9 cellular contexts compared by ENCODE assay signal in the genomic region with DNA sequence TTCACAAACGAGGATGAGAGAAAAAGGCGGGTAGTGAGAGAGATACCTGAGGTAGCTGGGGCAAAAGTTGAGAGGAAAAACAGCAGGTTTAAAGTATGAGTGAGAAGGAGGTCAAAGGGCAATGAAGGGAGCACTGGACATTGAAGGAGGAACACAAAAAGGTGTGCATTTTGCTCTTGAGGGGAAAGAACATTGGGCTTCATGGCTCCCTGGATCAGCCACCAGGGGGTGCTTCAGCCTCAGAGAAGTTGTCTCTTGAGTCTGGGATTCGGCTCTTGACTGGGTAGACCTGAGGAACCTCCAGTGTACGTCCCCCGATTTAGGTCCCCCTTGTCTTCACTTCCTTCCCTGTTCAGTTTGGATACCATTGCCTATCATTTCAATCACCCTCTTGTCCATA.
DNase-seq lines count a peak whose midpoint lies in the region; ATAC-seq and TF ChIP-seq lines count a peak whose summit lies in the region.
"Had no signal": no experiment of that assay in that cellular context is flagged by ENCODE, and none has a peak within 500 bp of the region (broad histone marks: within the 10 kb centered on the region; RNA-seq: fewer than 3 reads in every experiment).

No MANE protein-coding gene starts in this region.

- no peaks in the 10 kb centered on the region for H3K9me3 ChIP-seq in parathyroid adenoma (ENCODE audit: control insufficient read depth, low read length)
- H3K9me3 ChIP-seq: BLaER1 treated with 17β-estradiol and CSF1 and Interleukin-3, amounts not matched to agents 10 nM and 100 nM had no signal

- no peak overlapping the region for H3K4me2 ChIP-seq in parathyroid adenoma (ENCODE audit: low read length)
- H3K4me2 ChIP-seq: BLaER1 treated with 17β-estradiol and CSF1 and Interleukin-3, amounts not matched to agents 10 nM and 100 nM had no signal

- no peak overlapping the region for H3K4me3 Mint-ChIP-seq in activated CD8-positive, alpha-beta T cell treated with anti-CD3 and anti-CD28 coated beads for 36 hours

- H2AFZ ChIP-seq in parathyroid adenoma = no peak overlapping the region

- no peaks in the 10 kb centered on the region for H3K36me3 ChIP-seq in parathyroid adenoma (ENCODE audit: control insufficient read depth, insufficient read depth, low read length)
- H3K36me3 ChIP-seq: BLaER1 treated with 17β-estradiol and CSF1 and Interleukin-3, amounts not matched to agents 10 nM and 100 nM had no signal

- POLR2A ChIA-PET in activated CD8-positive, alpha-beta T cell treated with anti-CD3 and anti-CD28 coated beads for 36 hours (lab: Charles Lee) = no interaction called here

- intact Hi-C loops in activated CD8-positive, alpha-beta T cell treated with anti-CD3 and anti-CD28 coated beads for 36 hours (cut with micrococcal nuclease) = loop anchor here (2.0 kb wide), 1 partner anchor 69 kb away; no protein-coding TSS in a partner anchor

- H3K36me3 Mint-ChIP-seq in activated CD8-positive, alpha-beta T cell treated with anti-CD3 and anti-CD28 coated beads for 36 hours (ENCODE audit: low read depth) = no peaks in the 10 kb centered on the region

- TF ChIP-seq CTCF in activated CD8-positive, alpha-beta T cell treated with anti-CD3 and anti-CD28 coated beads for 36 hours (IDR thresholded peaks at IDR 0.05) = peak; percentile 55
- peak; percentile 63 for TF ChIP-seq CTCF in parathyroid adenoma (IDR thresholded peaks at IDR 0.05)

- CTCF ChIA-PET in activated CD8-positive, alpha-beta T cell treated with anti-CD3 and anti-CD28 coated beads for 36 hours (lab: Charles Lee) = interaction anchor here (1.1 to 5.2 kb wide), 6 partner anchors 12 to 72 kb away, joined by 3 to 50 read pairs (median 4); no protein-coding TSS in a partner anchor

- H3K4me3 ChIP-seq in parathyroid adenoma (ENCODE audit: low read depth, low read length) = no peak overlapping the region
- H3K4me3 ChIP-seq: BLaER1 treated with 17β-estradiol and CSF1 and Interleukin-3, amounts not matched to agents 10 nM and 100 nM had no signal

- peaks cover 9% of the 10 kb centered on the region for H3K4me1 ChIP-seq in parathyroid adenoma
- H3K4me1 ChIP-seq: BLaER1 treated with 17β-estradiol and CSF1 and Interleukin-3, amounts not matched to agents 10 nM and 100 nM had no signal

- no peaks in the 10 kb centered on the region for H3K27me3 ChIP-seq in parathyroid adenoma (ENCODE audit: control insufficient read depth, insufficient read depth, low read length)
- H3K27me3 ChIP-seq: BLaER1 treated with 17β-estradiol and CSF1 and Interleukin-3, amounts not matched to agents 10 nM and 100 nM had no signal

- H3K27ac ChIP-seq in parathyroid adenoma = no peak overlapping the region
- H3K27ac ChIP-seq: BLaER1 treated with 17β-estradiol and CSF1 and Interleukin-3, amounts not matched to agents 10 nM and 100 nM had no signal

- H3K9me3 Mint-ChIP-seq in activated CD8-positive, alpha-beta T cell treated with anti-CD3 and anti-CD28 coated beads for 36 hours = no peaks in the 10 kb centered on the region

- H3K9ac ChIP-seq in parathyroid adenoma = no peak overlapping the region
- H3K9ac ChIP-seq: BLaER1 treated with 17β-estradiol and CSF1 and Interleukin-3, amounts not matched to agents 10 nM and 100 nM had no signal

- ATAC-seq in activated CD8-positive, alpha-beta T cell treated with anti-CD3 and anti-CD28 coated beads for 36 hours = peak; percentile 58
- ATAC-seq in GM21723 (IDR thresholded peaks at IDR 0.05; ENCODE audit: unreplicated experiment) (no peak), HG03175 (IDR thresholded peaks at IDR 0.05; ENCODE audit: unreplicated experiment) (no peak)

- H3K27me3 Mint-ChIP-seq in activated CD8-positive, alpha-beta T cell treated with anti-CD3 and anti-CD28 coated beads for 36 hours = peaks cover 18% of the 10 kb centered on the region

- DNase-seq in NCI-H1694 treated with DMSO at 0.1 percent for 48 hours (lab: John Stamatoyannopoulos, UW) = peak; percentile 6
- DNase-seq in NCI-H1694 (lab: John Stamatoyannopoulos, UW) = no peak
- DNase-seq in NCI-H1105 (lab: John Stamatoyannopoulos, UW) = peak; percentile 34
- peak; percentile 78 for DNase-seq in activated CD8-positive, alpha-beta T cell treated with anti-CD3 and anti-CD28 coated beads for 36 hours
- DNase-seq in fibroblast of the conjunctiva (ENCODE audit: low read depth) = peak; percentile 17

- no peaks in the 10 kb centered on the region for H3K79me2 ChIP-seq in parathyroid adenoma

- H3K4me1 Mint-ChIP-seq in activated CD8-positive, alpha-beta T cell treated with anti-CD3 and anti-CD28 coated beads for 36 hours (ENCODE audit: low read depth) = no peaks in the 10 kb centered on the region

- no peak overlapping the region for H3K27ac Mint-ChIP-seq in activated CD8-positive, alpha-beta T cell treated with anti-CD3 and anti-CD28 coated beads for 36 hours
